In genomic region chr16:70128844-70129243, GRCh38 we compare ENCODE assay signal across 10 cellular contexts. TPM values are rescaled to one million over a fixed set of nuclear protein-coding genes. Genes with fewer than 3 reads are reported as not detected.
A peak's percentile ranks its signal among the peaks of the same experiment; 100 is the strongest.
DNase-seq lines count a peak whose midpoint lies in the region; ATAC-seq, FAIRE-seq and TF ChIP-seq lines count a peak whose summit lies in the region.
"Not testable (repeated sequence)": the region's sequence is repeated elsewhere in the genome, so short reads cannot be mapped to it uniquely, and the experiment has no call there.
"Had no signal": no experiment of that assay in that cellular context is flagged by ENCODE, and none has a peak within 500 bp of the region (broad histone marks: within the 10 kb centered on the region; RNA-seq: fewer than 3 reads in every experiment).

No MANE protein-coding gene starts in this region.

- not testable (repeated sequence) for H3K27me3 Mint-ChIP-seq in naive thymus-derived CD4-positive, alpha-beta T cell

- H3K4me1 ChIP-seq in naive thymus-derived CD4-positive, alpha-beta T cell (ENCODE audit: control insufficient read depth in 2 of 2, insufficient read depth in 2 of 2, low read length in 2 of 2); upper lobe of right lung: not testable (repeated sequence)

- CTCF ChIA-PET in naive thymus-derived CD4-positive, alpha-beta T cell (lab: Charles Lee): not testable (repeated sequence)

- not testable (repeated sequence) for H3K9me3 ChIP-seq in naive thymus-derived CD4-positive, alpha-beta T cell (ENCODE audit: control insufficient read depth in 2 of 3, low read length in 3 of 3); upper lobe of right lung

- POLR2A ChIA-PET in naive thymus-derived CD4-positive, alpha-beta T cell (lab: Charles Lee): not testable (repeated sequence)

- FAIRE-seq in HTR-8/SVneo (lab: Jason Lieb, UNC): peak; percentile 98
- FAIRE-seq in bronchial epithelial cell (lab: Jason Lieb, UNC): peak; percentile 73

- ATAC-seq in naive thymus-derived CD4-positive, alpha-beta T cell: peak; percentile 11
- ATAC-seq in upper lobe of right lung: peak; percentile 32

- H3K4me3 ChIP-seq in bronchial epithelial cell (ENCODE audit: low read depth, low read length); naive thymus-derived CD4-positive, alpha-beta T cell (ENCODE audit: low read length); upper lobe of right lung: not testable (repeated sequence)

- not testable (repeated sequence) for H3K36me3 ChIP-seq in bronchial epithelial cell (ENCODE audit: control insufficient read depth, insufficient read depth, low read length)
- H3K36me3 ChIP-seq in naive thymus-derived CD4-positive, alpha-beta T cell (ENCODE audit: control insufficient read depth in 2 of 3, insufficient read depth in 3 of 3, low read length in 3 of 3): peaks cover 0 to 59% (median 7%) of the 10 kb centered on the region in 3 experiments
- peaks cover 85% of the 10 kb centered on the region for H3K36me3 ChIP-seq in upper lobe of right lung

- H3K27me3 ChIP-seq in bronchial epithelial cell (ENCODE audit: control insufficient read depth, insufficient read depth, low read length); naive thymus-derived CD4-positive, alpha-beta T cell (ENCODE audit: control insufficient read depth in 2 of 2, insufficient read depth in 2 of 2, low read length in 2 of 2); upper lobe of right lung: not testable (repeated sequence)

- H3K4me3 Mint-ChIP-seq in naive thymus-derived CD4-positive, alpha-beta T cell: not testable (repeated sequence)

- peaks cover 9 to 46% (median 15%) of the 10 kb centered on the region in 5 donors for H3K36me3 Mint-ChIP-seq in naive thymus-derived CD4-positive, alpha-beta T cell

- not testable (repeated sequence) for DNase-seq in HTR-8/SVneo (ENCODE audit: insufficient read length, low spot score); bronchial epithelial cell (ENCODE audit: low read depth); naive thymus-derived CD4-positive, alpha-beta T cell; upper lobe of right lung
- peak; percentile 51 for DNase-seq in cardiac septum (ENCODE audit: low spot score)

- not testable (repeated sequence) for H3K4me1 Mint-ChIP-seq in naive thymus-derived CD4-positive, alpha-beta T cell

- not testable (repeated sequence) for TF ChIP-seq CTCF in bronchial epithelial cell (IDR thresholded peaks at IDR 0.05; ENCODE audit: insufficient read depth, low read length, severe bottlenecking); upper lobe of right lung (IDR thresholded peaks at IDR 0.05)

- not testable (repeated sequence) for H3K27ac Mint-ChIP-seq in naive thymus-derived CD4-positive, alpha-beta T cell

- H3K9me3 Mint-ChIP-seq in naive thymus-derived CD4-positive, alpha-beta T cell: not testable (repeated sequence)

- intact Hi-C loops in cardiac septum (cut with DNase I); naive thymus-derived CD4-positive, alpha-beta T cell (cut with micrococcal nuclease); upper lobe of right lung (cut with DNase I): not testable (repeated sequence)

- H3K27ac ChIP-seq in naive thymus-derived CD4-positive, alpha-beta T cell (ENCODE audit: low read depth, low read length); upper lobe of right lung: not testable (repeated sequence)

RNA-seq across cellular contexts. Expression of gene PDPR, which starts 14.7 kb away (rescaled TPM):
- 4.1 and 8.4 TPM in 2 replicates for total RNA-seq in bronchial epithelial cell
- total RNA-seq in cardiac septum: 22.5 TPM
- total RNA-seq in naive thymus-derived CD4-positive, alpha-beta T cell: 10 to 100 TPM; 35.0 to 42.8 (median 37.9) TPM
- polyA plus RNA-seq in naive thymus-derived CD4-positive, alpha-beta T cell: 10 to 100 TPM in 1 of 2 donors, 1 to 10 TPM in 1; 6.0 to 12.7 TPM
- total RNA-seq in upper lobe of right lung: 20.3 TPM

RNA-seq across cellular contexts. Expression of gene CLEC18C, which starts 44.7 kb away (rescaled TPM):
- total RNA-seq in bronchial epithelial cell (0.13 TPM in 1 of 2 replicates, not detected in the other), cardiac septum (0.11 TPM), upper lobe of right lung (not detected)
- 1 to 10 TPM in 3 of 5 experiments, under 1 TPM in 1, not detected in 1; 0.89 to 2.0 (median 1.2) TPM for total RNA-seq in naive thymus-derived CD4-positive, alpha-beta T cell
- not detected for polyA plus RNA-seq in naive thymus-derived CD4-positive, alpha-beta T cell
- total RNA-seq: CD4-positive, alpha-beta T cell had no signal
- polyA plus RNA-seq: AG04450; CD14-positive monocyte; CD4-positive, alpha-beta memory T cell; CD8-positive, alpha-beta memory T cell had no signal
